Comparison of ENCODE assay signal across 1 cellular context in the genomic region with DNA sequence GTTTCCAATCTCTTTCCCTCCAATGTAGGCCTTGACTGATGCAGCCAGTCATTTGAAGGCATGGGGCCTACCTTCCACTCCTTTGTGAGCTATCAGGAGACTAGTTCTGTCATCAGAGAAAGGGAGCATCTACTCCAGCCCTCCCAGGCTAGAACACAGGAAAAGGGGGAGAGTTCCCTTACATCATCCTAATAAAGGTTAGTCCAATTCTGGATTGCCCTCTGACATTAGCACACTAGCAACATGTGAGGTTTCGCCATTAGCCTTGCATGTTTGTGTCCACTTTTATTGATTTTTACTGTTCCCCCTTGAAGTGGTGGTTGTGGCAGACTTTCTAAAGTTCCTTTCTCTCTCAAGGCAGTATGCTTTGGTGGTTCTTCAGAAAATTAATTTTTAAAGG.
TF ChIP-seq lines count a peak whose summit lies in the region.

No MANE protein-coding gene starts in this region.

TF ChIP-seq in HEK293, 187 proteins besides CTCF, POLR2A, EP300 and RAD21 (continued from another document):
- TF ChIP-seq, protein P1, sequence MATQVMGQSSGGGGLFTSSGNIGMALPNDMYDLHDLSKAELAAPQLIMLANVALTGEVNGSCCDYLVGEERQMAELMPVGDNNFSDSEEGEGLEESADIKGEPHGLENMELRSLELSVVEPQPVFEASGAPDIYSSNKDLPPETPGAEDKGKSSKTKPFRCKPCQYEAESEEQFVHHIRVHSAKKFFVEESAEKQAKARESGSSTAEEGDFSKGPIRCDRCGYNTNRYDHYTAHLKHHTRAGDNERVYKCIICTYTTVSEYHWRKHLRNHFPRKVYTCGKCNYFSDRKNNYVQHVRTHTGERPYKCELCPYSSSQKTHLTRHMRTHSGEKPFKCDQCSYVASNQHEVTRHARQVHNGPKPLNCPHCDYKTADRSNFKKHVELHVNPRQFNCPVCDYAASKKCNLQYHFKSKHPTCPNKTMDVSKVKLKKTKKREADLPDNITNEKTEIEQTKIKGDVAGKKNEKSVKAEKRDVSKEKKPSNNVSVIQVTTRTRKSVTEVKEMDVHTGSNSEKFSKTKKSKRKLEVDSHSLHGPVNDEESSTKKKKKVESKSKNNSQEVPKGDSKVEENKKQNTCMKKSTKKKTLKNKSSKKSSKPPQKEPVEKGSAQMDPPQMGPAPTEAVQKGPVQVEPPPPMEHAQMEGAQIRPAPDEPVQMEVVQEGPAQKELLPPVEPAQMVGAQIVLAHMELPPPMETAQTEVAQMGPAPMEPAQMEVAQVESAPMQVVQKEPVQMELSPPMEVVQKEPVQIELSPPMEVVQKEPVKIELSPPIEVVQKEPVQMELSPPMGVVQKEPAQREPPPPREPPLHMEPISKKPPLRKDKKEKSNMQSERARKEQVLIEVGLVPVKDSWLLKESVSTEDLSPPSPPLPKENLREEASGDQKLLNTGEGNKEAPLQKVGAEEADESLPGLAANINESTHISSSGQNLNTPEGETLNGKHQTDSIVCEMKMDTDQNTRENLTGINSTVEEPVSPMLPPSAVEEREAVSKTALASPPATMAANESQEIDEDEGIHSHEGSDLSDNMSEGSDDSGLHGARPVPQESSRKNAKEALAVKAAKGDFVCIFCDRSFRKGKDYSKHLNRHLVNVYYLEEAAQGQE (tag by site-specific recombination; IDR thresholded peaks at IDR 0.05) = no peak
